In genomic region chr18:78245451-78245850, GRCh38 we compare ENCODE assay signal across 14 cellular contexts.
DNase-seq lines count a peak whose midpoint lies in the region; FAIRE-seq and TF ChIP-seq lines count a peak whose summit lies in the region.
"Had no signal": no experiment of that assay in that cellular context is flagged by ENCODE, and none has a peak within 500 bp of the region (broad histone marks: within the 10 kb centered on the region; RNA-seq: fewer than 3 reads in every experiment).

No MANE protein-coding gene starts in this region.

- peaks cover 0 to 9% (median 0%) of the 10 kb centered on the region in 11 experiments; a peak in 4 of 22 replicates for H3K9me3 ChIP-seq in BLaER1 treated with 17β-estradiol and CSF1 and Interleukin-3, amounts not matched to agents 10 nM and 100 nM (replicated peaks in 1 of 11)
- no peaks in the 10 kb centered on the region for H3K9me3 ChIP-seq in hepatocyte (ENCODE audit: low read depth)

- no peak overlapping the region for H3K27ac ChIP-seq in BLaER1 treated with 17β-estradiol and CSF1 and Interleukin-3, amounts not matched to agents 10 nM and 100 nM
- H3K27ac ChIP-seq in hepatocyte (peak overlapping the region; percentile 13), temporal lobe (ENCODE audit: low read depth, low read length) (peak overlapping the region; percentile 37)
- H3K27ac ChIP-seq: GM23248 had no signal

- no peak for TF ChIP-seq CTCF in hepatocyte (IDR thresholded peaks at IDR 0.05; ENCODE audit: poor library complexity)
- no peak for TF ChIP-seq CTCF in nephron progenitor cell (IDR thresholded peaks at IDR 0.05)

- peaks cover 10 to 38% (median 25%) of the 10 kb centered on the region in 10 experiments; a peak in 18 of 20 replicates for H3K4me1 ChIP-seq in BLaER1 treated with 17β-estradiol and CSF1 and Interleukin-3, amounts not matched to agents 10 nM and 100 nM
- peaks cover 6% of the 10 kb centered on the region for H3K4me1 ChIP-seq in hepatocyte (ENCODE audit: insufficient read depth)

- no peak overlapping the region for H2AFZ ChIP-seq in hepatocyte
- H2AFZ ChIP-seq: GM23248 had no signal

- no peaks in the 10 kb centered on the region for H3K27me3 ChIP-seq in BLaER1 treated with 17β-estradiol and CSF1 and Interleukin-3, amounts not matched to agents 10 nM and 100 nM
- no peaks in the 10 kb centered on the region for H3K27me3 ChIP-seq in hepatocyte

- no peaks in the 10 kb centered on the region for H3K36me3 ChIP-seq in BLaER1 treated with 17β-estradiol and CSF1 and Interleukin-3, amounts not matched to agents 10 nM and 100 nM
- no peaks in the 10 kb centered on the region for H3K36me3 ChIP-seq in hepatocyte (replicated peaks; ENCODE audit: insufficient read depth, low read depth)

- peaks cover 71% of the 10 kb centered on the region for H3K4me1 Mint-ChIP-seq in nephron progenitor cell
- H3K4me1 Mint-ChIP-seq: CD4-positive, CD25-positive, alpha-beta regulatory T cell had no signal

- no peak overlapping the region for H3K4me3 Mint-ChIP-seq in nephron progenitor cell
- H3K4me3 Mint-ChIP-seq: CD4-positive, CD25-positive, alpha-beta regulatory T cell had no signal

- peaks cover 6% of the 10 kb centered on the region for H3K27me3 Mint-ChIP-seq in nephron progenitor cell (ENCODE audit: low read depth, poor library complexity)
- H3K27me3 Mint-ChIP-seq: CD4-positive, CD25-positive, alpha-beta regulatory T cell had no signal

- no peaks in the 10 kb centered on the region for H3K79me2 ChIP-seq in hepatocyte

- no peaks in the 10 kb centered on the region for H4K20me1 ChIP-seq in BLaER1 treated with 17β-estradiol and CSF1 and Interleukin-3, amounts not matched to agents 10 nM and 100 nM
- no peaks in the 10 kb centered on the region for H4K20me1 ChIP-seq in hepatocyte (ENCODE audit: insufficient read depth, poor library complexity, severe bottlenecking)

- no peaks in the 10 kb centered on the region for H3K9me3 Mint-ChIP-seq in nephron progenitor cell

- 76% methylated on average over 9 of the region's 9 CpGs for WGBS in hepatocyte (ENCODE audit: low lambda C conversion rate, missing lambda C conversion rate)

- peak overlapping the region; percentile 27 for H3K27ac Mint-ChIP-seq in nephron progenitor cell
- H3K27ac Mint-ChIP-seq: CD4-positive, CD25-positive, alpha-beta regulatory T cell had no signal

- no peaks in the 10 kb centered on the region for H3K36me3 Mint-ChIP-seq in nephron progenitor cell (ENCODE audit: low read depth)
- H3K36me3 Mint-ChIP-seq: CD4-positive, CD25-positive, alpha-beta regulatory T cell had no signal

- H3K9ac ChIP-seq in BLaER1 treated with 17β-estradiol and CSF1 and Interleukin-3, amounts not matched to agents 10 nM and 100 nM: no peak overlapping the region
- H3K9ac ChIP-seq: GM23248 had no signal

- H3K4me3 ChIP-seq in BLaER1 treated with 17β-estradiol and CSF1 and Interleukin-3, amounts not matched to agents 10 nM and 100 nM: no peak overlapping the region
- no peak overlapping the region for H3K4me3 ChIP-seq in hepatocyte
- H3K4me3 ChIP-seq: GM23248 had no signal

- no peak for DNase-seq in hepatocyte (ENCODE audit: low spot score)
- DNase-seq in nephron progenitor cell: no peak
- no peak for DNase-seq in HTR-8/SVneo (ENCODE audit: insufficient read length, low spot score)
- DNase-seq in stimulated activated naive CD4-positive, alpha-beta T cell (lab: John Stamatoyannopoulos, UW): no peak
- no peak for DNase-seq in SK-N-DZ (ENCODE audit: low spot score)
- DNase-seq: Calu3; CD4-positive, CD25-positive, alpha-beta regulatory T cell; DMS 273 treated with DMSO at 0.1 percent for 48 hours; GM23248; IMR-90 had no signal

- no peaks in the 10 kb centered on the region for H3K9me2 ChIP-seq in hepatocyte (replicated peaks; ENCODE audit: insufficient read depth)

- FAIRE-seq in HTR-8/SVneo (lab: Jason Lieb, UNC): no peak
- FAIRE-seq: A204.1, H54 had no signal

- H3K4me2 ChIP-seq in BLaER1 treated with 17β-estradiol and CSF1 and Interleukin-3, amounts not matched to agents 10 nM and 100 nM: peak overlapping the region; percentile 11 to 48 (median 36); a peak in 16 of 22 replicates
- peak overlapping the region; percentile 33 for H3K4me2 ChIP-seq in hepatocyte

Comparison
In these comparisons a context has a peak if more than half of its experiments do, and no peak if none do; other contexts are left out.
1. H3K27ac ChIP-seq: peak in hepatocyte (single experiment) and temporal lobe (single experiment); none in BLaER1 treated with 17β-estradiol and CSF1 and Interleukin-3, amounts not matched to agents 10 nM and 100 nM (0 of 11).